8 cellular contexts compared by ENCODE assay signal in the genomic region with DNA sequence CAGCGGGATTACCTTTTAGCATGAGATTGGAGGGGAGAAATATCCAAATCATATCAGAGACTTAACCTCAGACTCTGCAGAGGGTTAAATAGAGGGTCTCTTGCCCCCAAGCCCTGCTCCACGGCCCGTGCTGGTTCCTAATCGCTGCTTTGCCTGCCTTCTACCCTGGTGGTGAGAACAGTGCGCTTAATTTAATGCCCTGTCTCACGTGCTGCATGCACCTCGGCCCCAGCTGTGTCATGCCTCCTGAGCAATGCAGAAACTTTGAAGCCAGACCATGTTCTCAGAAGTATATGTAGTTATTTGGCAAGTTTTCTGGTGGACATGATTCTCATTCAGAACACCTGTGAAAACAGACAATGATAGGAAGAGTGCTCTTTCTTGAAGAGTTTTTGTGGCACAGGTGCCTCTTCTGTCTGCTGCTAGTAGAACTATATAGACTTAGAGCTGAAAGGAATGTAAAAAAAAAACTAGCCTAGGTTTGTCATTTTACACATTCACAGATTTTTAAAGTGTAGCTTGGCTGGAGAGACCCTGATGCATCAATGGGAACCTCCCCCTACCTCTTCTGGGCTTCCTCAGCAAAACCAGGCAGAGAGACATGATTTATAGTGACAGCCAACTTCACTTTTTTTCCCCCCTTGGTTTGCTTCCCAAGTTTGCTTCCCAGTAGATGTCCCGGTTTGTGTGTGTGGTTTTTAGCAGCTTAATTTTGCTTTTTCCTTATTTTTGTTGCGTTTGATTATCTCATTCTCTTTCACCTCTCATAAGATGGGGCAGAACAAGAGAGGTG. TPM values are rescaled to one million over a fixed set of nuclear protein-coding genes. Genes with fewer than 3 reads are reported as not detected.
A peak's percentile ranks its signal among the peaks of the same experiment; 100 is the strongest.
DNase-seq lines count a peak whose midpoint lies in the region; ATAC-seq and TF ChIP-seq lines count a peak whose summit lies in the region.

No MANE protein-coding gene starts in this region.

- H3K27ac Mint-ChIP-seq in natural killer cell = peak overlapping the region; percentile 96 to 98

- H3K9me3 Mint-ChIP-seq in natural killer cell = no peaks in the 10 kb centered on the region

- intact Hi-C loops in natural killer cell (cut with micrococcal nuclease) = loop anchor here (5.0 to 10.0 kb wide), 4 partner anchors 41 to 411 kb away; a partner anchor contains a TSS

- DNase-seq in Daoy (ENCODE audit: low read depth) (peak; percentile 28), T-helper 2 cell (peak in 4 of 5 experiments; percentile 35 to 79 (median 44)), natural killer cell (peak; percentile 28), amygdala (lab: John Stamatoyannopoulos, UW) (no peak), putamen (ENCODE audit: low spot score) (no peak)
- peak; percentile 50 for DNase-seq in central memory CD4-positive, alpha-beta T cell

- no peaks in the 10 kb centered on the region for H3K36me3 Mint-ChIP-seq in natural killer cell

- no peaks in the 10 kb centered on the region for H3K27me3 Mint-ChIP-seq in natural killer cell (ENCODE audit: low read depth in 2 of 2)

- ATAC-seq in GM19372 (IDR thresholded peaks at IDR 0.05; ENCODE audit: low read depth, unreplicated experiment) (peak; percentile 29), HG03432 (IDR thresholded peaks at IDR 0.05; ENCODE audit: unreplicated experiment) (peak; percentile 24), natural killer cell (peak in 1 of 3 donors; percentile 22)

- peak overlapping the region; percentile 93 for H3K4me3 Mint-ChIP-seq in natural killer cell

- no peak for TF ChIP-seq CTCF in natural killer cell (IDR thresholded peaks at IDR 0.05)

- peaks cover 63 to 65% of the 10 kb centered on the region in 2 donors for H3K4me1 Mint-ChIP-seq in natural killer cell

RNA-seq across cellular contexts. Expression of a gene that starts 1.6 kb away (rescaled TPM):
- 13.6 and 29.2 TPM in 2 replicates for total RNA-seq in Daoy (2014; rRNA removed; shearing (Covaris generic))
- total RNA-seq in natural killer cell = 100 to 1,000 TPM in 2 of 3 donors, 10 to 100 TPM in 1; 96.5 to 166 (median 102) TPM

Comparison
In these comparisons a context has a peak if more than half of its experiments do, and no peak if none do; other contexts are left out.
1. DNase-seq: peak in Daoy (single experiment), T-helper 2 cell (4 of 5), central memory CD4-positive, alpha-beta T cell (single experiment) and natural killer cell (single experiment); none in amygdala (0 of 56) and putamen (single experiment).